Comparison of ENCODE assay signal across 23 cellular contexts in genomic region chr14:91335191-91336092, GRCh38.
DNase-seq lines count a peak whose midpoint lies in the region; ATAC-seq and TF ChIP-seq lines count a peak whose summit lies in the region.
"Had no signal": no experiment of that assay in that cellular context is flagged by ENCODE, and none has a peak within 500 bp of the region (broad histone marks: within the 10 kb centered on the region; RNA-seq: fewer than 3 reads in every experiment).

No MANE protein-coding gene starts in this region.

- H3K27ac Mint-ChIP-seq in CD4-positive, alpha-beta T cell, result peak overlapping the region; percentile 97
- peak overlapping the region; percentile 80 for H3K27ac Mint-ChIP-seq in central memory CD8-positive, alpha-beta T cell (ENCODE audit: low read depth)
- H3K27ac Mint-ChIP-seq in nephron progenitor cell, result peak overlapping the region; percentile 90
- H3K27ac Mint-ChIP-seq: activated naive CD8-positive, alpha-beta T cell treated with anti-CD3 and anti-CD28 coated beads, Interleukin-2, amount 10 ng/mL, durations not matched to agents 7 days and 5 days had no signal

- no peak for ATAC-seq in CD4-positive, alpha-beta T cell (ENCODE audit: poor library complexity)
- ATAC-seq in central memory CD8-positive, alpha-beta T cell (replicated peaks; ENCODE audit: extremely low read depth, poor library complexity, severe bottlenecking), result no peak
- ATAC-seq in GM19397 (IDR thresholded peaks at IDR 0.05; ENCODE audit: unreplicated experiment) (no peak), HG03521 (IDR thresholded peaks at IDR 0.05; ENCODE audit: unreplicated experiment) (no peak)
- ATAC-seq: left lung had no signal

- CTCF ChIA-PET in CD4-positive, alpha-beta T cell (lab: Charles Lee), result interaction anchor here (1.0 to 1.4 kb wide), 2 partner anchors 11 to 14 kb away, joined by 3 read pairs; no protein-coding TSS in a partner anchor
- CTCF ChIA-PET in HEK293 (lab: Yijun Ruan, JAX), result interaction anchor here (1.0 kb wide), 1 partner anchor 12 kb away, joined by 3 read pairs; no protein-coding TSS in a partner anchor

- no peaks in the 10 kb centered on the region for H3K27me3 ChIP-seq in CD4-positive, alpha-beta T cell (ENCODE audit: control insufficient read depth, insufficient read depth, low read length)
- H3K27me3 ChIP-seq: brain microvascular endothelial cell, left lung had no signal

- intact Hi-C loops in CD4-positive, alpha-beta T cell (cut with DNase I, micrococcal nuclease), result no loop called here

- H3K27me3 Mint-ChIP-seq in CD4-positive, alpha-beta T cell, result no peaks in the 10 kb centered on the region
- no peaks in the 10 kb centered on the region for H3K27me3 Mint-ChIP-seq in central memory CD8-positive, alpha-beta T cell
- H3K27me3 Mint-ChIP-seq in nephron progenitor cell (ENCODE audit: low read depth, poor library complexity), result peaks cover 2% of the 10 kb centered on the region
- H3K27me3 Mint-ChIP-seq: activated naive CD8-positive, alpha-beta T cell treated with anti-CD3 and anti-CD28 coated beads, Interleukin-2, amount 10 ng/mL, durations not matched to agents 7 days and 5 days had no signal

- no peaks in the 10 kb centered on the region for H3K4me1 ChIP-seq in HEK293 (ENCODE audit: control insufficient read depth, insufficient read depth, low read length)

- H3K4me3 Mint-ChIP-seq in CD4-positive, alpha-beta T cell, result no peak overlapping the region
- H3K4me3 Mint-ChIP-seq in central memory CD8-positive, alpha-beta T cell, result no peak overlapping the region
- H3K4me3 Mint-ChIP-seq in nephron progenitor cell, result peak overlapping the region; percentile 58
- H3K4me3 Mint-ChIP-seq: activated naive CD8-positive, alpha-beta T cell treated with anti-CD3 and anti-CD28 coated beads, Interleukin-2, amount 10 ng/mL, durations not matched to agents 7 days and 5 days had no signal

- no peak overlapping the region for H3K4me3 ChIP-seq in HEK293 (ENCODE audit: low read depth, low read length)
- H3K4me3 ChIP-seq: left lung had no signal

- H3K4me1 Mint-ChIP-seq in CD4-positive, alpha-beta T cell (ENCODE audit: low read depth), result peaks cover 58% of the 10 kb centered on the region
- H3K4me1 Mint-ChIP-seq in central memory CD8-positive, alpha-beta T cell, result peaks cover 43% of the 10 kb centered on the region
- H3K4me1 Mint-ChIP-seq in nephron progenitor cell, result peaks cover 86% of the 10 kb centered on the region

- TF ChIP-seq CTCF in CD4-positive, alpha-beta T cell (IDR thresholded peaks at IDR 0.05), result no peak
- no peak for TF ChIP-seq CTCF in HEK293 (tag by site-specific recombination; IDR thresholded peaks at IDR 0.05)
- TF ChIP-seq CTCF in nephron progenitor cell (IDR thresholded peaks at IDR 0.05), result no peak

- H3K9me3 ChIP-seq in CD4-positive, alpha-beta T cell (ENCODE audit: control insufficient read depth, low read length), result no peaks in the 10 kb centered on the region
- H3K9me3 ChIP-seq in HEK293 (ENCODE audit: control insufficient read depth, insufficient read depth, low read depth, low read length), result no peaks in the 10 kb centered on the region
- H3K9me3 ChIP-seq: left lung had no signal

- H3K27ac ChIP-seq in CD4-positive, alpha-beta T cell (ENCODE audit: low read depth, low read length), result no peak overlapping the region
- H3K27ac ChIP-seq in HEK293 (ENCODE audit: extremely low read depth, low read depth, low read length), result no peak overlapping the region
- H3K27ac ChIP-seq: brain microvascular endothelial cell, left lung had no signal

- peaks cover 0 to 27% of the 10 kb centered on the region in 2 experiments; a peak in 1 of 3 replicates for H3K36me3 ChIP-seq in HEK293 (ENCODE audit: control insufficient read depth in 2 of 2, insufficient read depth in 1 of 2, low read length in 2 of 2)
- H3K36me3 ChIP-seq: brain microvascular endothelial cell had no signal

- H3K9me3 Mint-ChIP-seq in CD4-positive, alpha-beta T cell, result no peaks in the 10 kb centered on the region
- no peaks in the 10 kb centered on the region for H3K9me3 Mint-ChIP-seq in central memory CD8-positive, alpha-beta T cell
- no peaks in the 10 kb centered on the region for H3K9me3 Mint-ChIP-seq in nephron progenitor cell
- H3K9me3 Mint-ChIP-seq: activated naive CD8-positive, alpha-beta T cell treated with anti-CD3 and anti-CD28 coated beads, Interleukin-2, amount 10 ng/mL, durations not matched to agents 7 days and 5 days had no signal

- peaks cover 84% of the 10 kb centered on the region for H3K36me3 Mint-ChIP-seq in CD4-positive, alpha-beta T cell (ENCODE audit: low read depth)
- H3K36me3 Mint-ChIP-seq in central memory CD8-positive, alpha-beta T cell (ENCODE audit: insufficient read depth), result peaks cover 64% of the 10 kb centered on the region
- peaks cover 29% of the 10 kb centered on the region for H3K36me3 Mint-ChIP-seq in nephron progenitor cell (ENCODE audit: low read depth)

- DNase-seq in CD4-positive, alpha-beta T cell, result no peak
- DNase-seq in central memory CD8-positive, alpha-beta T cell (ENCODE audit: low spot score in 2 of 2), result no peak
- DNase-seq in nephron progenitor cell (peak; percentile 51), DMS 273 (lab: John Stamatoyannopoulos, UW; ENCODE audit: unreplicated experiment) (no peak), NCI-H1092 treated with DMSO at 0.1 percent for 48 hours (lab: John Stamatoyannopoulos, UW) (no peak)
- DNase-seq: activated CD4-positive, alpha-beta T cell treated with anti-CD3 and anti-CD28 coated beads for 48 hours; activated naive CD8-positive, alpha-beta T cell treated with anti-CD3 and anti-CD28 coated beads, Interleukin-2, amount 10 ng/mL, durations not matched to agents 7 days and 5 days; brain microvascular endothelial cell; Calu3; EL; HCEC 1CT; midbrain; NCI-H1105 treated with DMSO at 0.1 percent for 48 hours; NCI-H2107; NCI-H524 treated with DMSO at 0.1 percent for 48 hours; occipital lobe; retina; RPMI8226; substantia nigra had no signal

- POLR2A ChIA-PET in CD4-positive, alpha-beta T cell (lab: Charles Lee), result interaction anchor here (0.9 to 1.7 kb wide), 3 partner anchors 12 to 36 kb away, joined by 3 to 5 read pairs (median 3); no protein-coding TSS in a partner anchor
- POLR2A ChIA-PET in HEK293 (lab: Yijun Ruan, JAX), result interaction anchor here (0.6 kb wide), 1 partner anchor 9 kb away, joined by 3 read pairs; no protein-coding TSS in a partner anchor

TF ChIP-seq in HEK293, 187 proteins besides CTCF, POLR2A, EP300 and RAD21:
- no peak for TF ChIP-seq HOXD13 (CRISPR knock-in tag; IDR thresholded peaks at IDR 0.05; ENCODE audit: borderline replicate concordance)
- TF ChIP-seq ZNF768 (tag by site-specific recombination; IDR thresholded peaks at IDR 0.05), result no peak
- TF ChIP-seq GLIS1 (tag by site-specific recombination; IDR thresholded peaks at IDR 0.05), result peak; percentile 93
- TF ChIP-seq ZNF266 (tag by site-specific recombination; IDR thresholded peaks at IDR 0.05; ENCODE audit: low read depth), result no peak
- TF ChIP-seq ZNF157 (tag by site-specific recombination; IDR thresholded peaks at IDR 0.05), result no peak
